In the genomic region with DNA sequence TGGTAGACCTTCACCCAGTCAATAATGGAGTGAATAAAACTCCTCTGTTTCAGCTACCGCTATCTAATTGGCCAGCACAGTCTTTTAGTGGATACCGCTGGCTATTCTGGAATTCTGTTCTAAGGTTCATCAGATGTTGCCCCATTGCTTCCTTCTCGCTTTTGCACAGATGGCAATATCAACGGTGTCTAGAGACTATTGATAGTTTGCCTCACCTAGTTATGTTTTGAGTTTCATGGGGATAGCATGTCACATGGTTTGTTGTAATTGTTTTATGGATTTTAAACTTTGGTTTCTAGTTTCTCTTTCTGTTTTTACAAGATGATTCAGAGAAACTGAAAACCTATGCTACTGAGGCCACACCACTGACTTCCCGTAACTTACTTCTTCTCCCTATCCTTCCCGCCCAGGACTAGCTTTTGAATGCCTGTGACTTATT, we compare ENCODE assay signal across 8 cellular contexts. TPM values are rescaled to one million over a fixed set of nuclear protein-coding genes. Genes with fewer than 3 reads are reported as not detected.
DNase-seq lines count a peak whose midpoint lies in the region; ATAC-seq and TF ChIP-seq lines count a peak whose summit lies in the region.

No MANE protein-coding gene starts in this region.

- no peaks in the 10 kb centered on the region for H3K4me1 Mint-ChIP-seq in Caco-2 (ENCODE audit: low read depth, unreplicated experiment)

- BruUV-seq in Caco-2 (replicated peaks; lab: Mats Ljungman, UMichigan): no TSS peak

- H3K36me3 ChIP-seq in muscle layer of colon (ENCODE audit: insufficient read depth, low read length) (peaks cover 3% of the 10 kb centered on the region), Caco-2 (ENCODE audit: control insufficient read depth, insufficient read depth, low read length) (no peaks in the 10 kb centered on the region)

- CTCF ChIA-PET in Caco-2 (lab: Charles Lee): no interaction called here

- H3K27me3 Mint-ChIP-seq in Caco-2 (ENCODE audit: insufficient read depth, unreplicated experiment): no peaks in the 10 kb centered on the region

- no peaks in the 10 kb centered on the region for H3K9me3 Mint-ChIP-seq in Caco-2 (ENCODE audit: unreplicated experiment)

- no peak overlapping the region for H3K27ac Mint-ChIP-seq in Caco-2 (ENCODE audit: unreplicated experiment)

- peaks cover 25% of the 10 kb centered on the region for H3K4me1 ChIP-seq in muscle layer of colon (ENCODE audit: insufficient read depth, low read length)
- H3K4me1 ChIP-seq in Caco-2: peaks cover 9% of the 10 kb centered on the region

- peaks cover 12% of the 10 kb centered on the region for H3K36me3 Mint-ChIP-seq in Caco-2 (ENCODE audit: insufficient read depth, unreplicated experiment)

- peak; percentile 26 for DNase-seq in GM12864 (ENCODE audit: low read depth)
- DNase-seq in M059J (ENCODE audit: low read depth): peak; percentile 71
- DNase-seq in astrocyte of the cerebellum (ENCODE audit: low read depth): no peak
- no peak for DNase-seq in NCI-H1105 (lab: John Stamatoyannopoulos, UW)
- no peak for DNase-seq in HuH-7.5 (ENCODE audit: low spot score)
- no peak for DNase-seq in Caco-2

- H3K4me3 Mint-ChIP-seq in Caco-2 (ENCODE audit: unreplicated experiment): no peak overlapping the region

- H3K27me3 ChIP-seq in muscle layer of colon (ENCODE audit: control insufficient read depth in 1 of 2, insufficient read depth in 2 of 2, low read length in 2 of 2) (no peaks in the 10 kb centered on the region), Caco-2 (replicated peaks; ENCODE audit: control insufficient read depth, insufficient read depth, low read length) (no peaks in the 10 kb centered on the region)

- H3K4me3 ChIP-seq in GM12864 (ENCODE audit: low read depth, low read length) (peak overlapping the region; percentile 96), astrocyte of the cerebellum (ENCODE audit: low read depth, low read length) (peak overlapping the region; percentile 100), muscle layer of colon (ENCODE audit: low read depth in 1 of 2, low read length in 2 of 2) (peak overlapping the region in 1 of 2 donors; percentile 91), Caco-2 (ENCODE audit: low read depth, low read length) (no peak overlapping the region)

- H3K27ac ChIP-seq in muscle layer of colon (ENCODE audit: low read depth, low read length): no peak overlapping the region

- TF ChIP-seq CTCF in GM12864 (IDR thresholded peaks at IDR 0.05; ENCODE audit: low read depth, low read length, missing control alignments) (no peak), astrocyte of the cerebellum (IDR thresholded peaks at IDR 0.05; ENCODE audit: low read depth, low read length, missing control alignments) (no peak), Caco-2 (IDR thresholded peaks at IDR 0.05; ENCODE audit: insufficient read depth in 1 of 2, low read depth in 1 of 2, low read length in 1 of 2, severe bottlenecking in 1 of 2, unreplicated experiment in 1 of 2) (no peak)

- in situ Hi-C loops in astrocyte of the cerebellum (cut with HindIII; ENCODE audit: low sequenced_read_pairs): no loop called here

- H3K9me3 ChIP-seq in muscle layer of colon (ENCODE audit: low read length): no peaks in the 10 kb centered on the region
- H3K9me3 ChIP-seq in Caco-2: no peaks in the 10 kb centered on the region

- peak overlapping the region; percentile 98 for H3K9ac ChIP-seq in muscle layer of colon (ENCODE audit: low read length)

- intact Hi-C loops in Caco-2 (cut with micrococcal nuclease; ENCODE audit: unreplicated experiment): no loop called here

- peak; percentile 52 for ATAC-seq in GM21825 (IDR thresholded peaks at IDR 0.05; ENCODE audit: unreplicated experiment)

- POLR2A ChIA-PET in Caco-2 (lab: Charles Lee): no interaction called here

RNA-seq across cellular contexts. Expression of gene XRN1, which starts 2.0 kb away (rescaled TPM):
- 19.0 and 28.3 TPM in 2 replicates for total RNA-seq in M059J (2014; rRNA removed; shearing (Covaris generic))
- 20.8 and 23.3 TPM in 2 replicates for total RNA-seq in Caco-2 (2022)

Comparison
In these comparisons a context has a peak if more than half of its experiments do, and no peak if none do; other contexts are left out.
1. DNase-seq: peak in GM12864 (single experiment) and M059J (single experiment); none in astrocyte of the cerebellum (single experiment), NCI-H1105 (single experiment), HuH-7.5 (single experiment) and Caco-2 (0 of 2).